Comparison of ENCODE assay signal across 18 cellular contexts in genomic region chr12:14765398-14765797, GRCh38. TPM values are rescaled to one million over a fixed set of nuclear protein-coding genes. Genes with fewer than 3 reads are reported as not detected.
DNase-seq lines count a peak whose midpoint lies in the region; ATAC-seq, FAIRE-seq and TF ChIP-seq lines count a peak whose summit lies in the region.
"Had no signal": no experiment of that assay in that cellular context is flagged by ENCODE, and none has a peak within 500 bp of the region (broad histone marks: within the 10 kb centered on the region; RNA-seq: fewer than 3 reads in every experiment).

No MANE protein-coding gene starts in this region.

- TF ChIP-seq EP300 in gastroesophageal sphincter (IDR thresholded peaks at IDR 0.05) = no peak

- peak overlapping the region; percentile 33 for H3K4me3 ChIP-seq in CD4-positive, CD25-positive, alpha-beta regulatory T cell (ENCODE audit: low read depth, low read length)
- H3K4me3 ChIP-seq in astrocyte (ENCODE audit: insufficient read depth, low read depth, low read length) (no peak overlapping the region), epithelial cell of esophagus (ENCODE audit: low read length) (no peak overlapping the region), WERI-Rb-1 (ENCODE audit: low read depth, low read length) (no peak overlapping the region), gastroesophageal sphincter (no peak overlapping the region)

- peaks cover 17% of the 10 kb centered on the region for H3K4me1 ChIP-seq in CD4-positive, CD25-positive, alpha-beta regulatory T cell (ENCODE audit: control insufficient read depth, insufficient read depth, low read length, poor library complexity, severe bottlenecking)
- H3K4me1 ChIP-seq in astrocyte (ENCODE audit: insufficient read depth, low read length) (peaks cover 8% of the 10 kb centered on the region), gastroesophageal sphincter (peaks cover 0 to 26% (median 0%) of the 10 kb centered on the region in 3 donors)

- no peak overlapping the region for H3K27ac Mint-ChIP-seq in CD4-positive, CD25-positive, alpha-beta regulatory T cell
- no peak overlapping the region for H3K27ac Mint-ChIP-seq in astrocyte (ENCODE audit: unreplicated experiment)
- H3K27ac Mint-ChIP-seq: CD8-positive, alpha-beta T cell had no signal

- H3K4me2 ChIP-seq in astrocyte (ENCODE audit: low read length) = no peak overlapping the region

- no peaks in the 10 kb centered on the region for H3K27me3 Mint-ChIP-seq in CD4-positive, CD25-positive, alpha-beta regulatory T cell
- H3K27me3 Mint-ChIP-seq in astrocyte (ENCODE audit: low read depth, unreplicated experiment) = no peaks in the 10 kb centered on the region

- H4K20me1 ChIP-seq in astrocyte (ENCODE audit: insufficient read depth, low read length) = peaks cover 13% of the 10 kb centered on the region

- H3K9ac ChIP-seq in astrocyte (ENCODE audit: low read length) = no peak overlapping the region

- H3K9me3 Mint-ChIP-seq in CD4-positive, CD25-positive, alpha-beta regulatory T cell = peaks cover 0 to 42% (median 18%) of the 10 kb centered on the region in 7 donors
- peaks cover 7% of the 10 kb centered on the region for H3K9me3 Mint-ChIP-seq in astrocyte (ENCODE audit: unreplicated experiment)

- H3K27me3 ChIP-seq in CD4-positive, CD25-positive, alpha-beta regulatory T cell (ENCODE audit: control insufficient read depth, insufficient read depth, low read length) = no peaks in the 10 kb centered on the region
- H3K27me3 ChIP-seq in astrocyte (ENCODE audit: insufficient read depth, low read length) (no peaks in the 10 kb centered on the region), WERI-Rb-1 (ENCODE audit: insufficient read depth, low read depth, severe bottlenecking) (no peaks in the 10 kb centered on the region), gastroesophageal sphincter (no peaks in the 10 kb centered on the region)

- H3K9me3 ChIP-seq in CD4-positive, CD25-positive, alpha-beta regulatory T cell (ENCODE audit: control insufficient read depth in 2 of 2, low read length in 2 of 2) = peaks cover 21 to 33% of the 10 kb centered on the region in 2 experiments
- H3K9me3 ChIP-seq in astrocyte (ENCODE audit: insufficient read depth, low read depth, low read length) (no peaks in the 10 kb centered on the region), WERI-Rb-1 (ENCODE audit: severe bottlenecking) (peaks cover 5% of the 10 kb centered on the region), gastroesophageal sphincter (peaks cover 0 to 13% (median 0%) of the 10 kb centered on the region in 3 donors)

- H3K27ac ChIP-seq in 22Rv1 = peak overlapping the region; percentile 49; the same call in 1 of the 2 replicates
- H3K27ac ChIP-seq in CD4-positive, CD25-positive, alpha-beta regulatory T cell (ENCODE audit: insufficient read depth, low read length, poor library complexity, severe bottlenecking) = no peak overlapping the region
- no peak overlapping the region for H3K27ac ChIP-seq in astrocyte (ENCODE audit: low read depth, low read length)
- no peak overlapping the region for H3K27ac ChIP-seq in WERI-Rb-1
- no peak overlapping the region for H3K27ac ChIP-seq in gastroesophageal sphincter
- H3K27ac ChIP-seq: C4-2B had no signal

- FAIRE-seq in astrocyte (lab: Jason Lieb, UNC) = peak; percentile 13
- FAIRE-seq: A204.1 had no signal

- H2AFZ ChIP-seq in astrocyte (ENCODE audit: low read depth, low read length) = no peak overlapping the region

- peak overlapping the region in 2 of 4 donors; percentile 26 to 43 for H3K4me3 Mint-ChIP-seq in CD4-positive, CD25-positive, alpha-beta regulatory T cell
- no peak overlapping the region for H3K4me3 Mint-ChIP-seq in astrocyte (ENCODE audit: unreplicated experiment)
- H3K4me3 Mint-ChIP-seq: CD8-positive, alpha-beta T cell; H9 had no signal

- H3K79me2 ChIP-seq in astrocyte (ENCODE audit: insufficient read depth, low read length) = peaks cover 15% of the 10 kb centered on the region

- no peak for ATAC-seq in CD4-positive, CD25-positive, alpha-beta regulatory T cell (ENCODE audit: low read depth in 2 of 2)
- ATAC-seq in HG03280 (IDR thresholded peaks at IDR 0.05; ENCODE audit: unreplicated experiment) (no peak), gastroesophageal sphincter (no peak)
- ATAC-seq: CD8-positive, alpha-beta T cell had no signal

- peaks cover 47% of the 10 kb centered on the region for H3K36me3 ChIP-seq in CD4-positive, CD25-positive, alpha-beta regulatory T cell (ENCODE audit: control insufficient read depth, insufficient read depth, low read length)
- H3K36me3 ChIP-seq in astrocyte (ENCODE audit: insufficient read depth, low read length) (peaks cover 3% of the 10 kb centered on the region), WERI-Rb-1 (peaks cover 13% of the 10 kb centered on the region), gastroesophageal sphincter (peaks cover 0 to 16% of the 10 kb centered on the region in 2 donors)

- WGBS in gastroesophageal sphincter (ENCODE audit: low coverage in 1 of 2), 2 donors = 87 to 92% methylated on average over 2 of the region's 2 CpGs

- no peak for TF ChIP-seq CTCF in 22Rv1 (IDR thresholded peaks at IDR 0.05)
- no peak for TF ChIP-seq CTCF in astrocyte (IDR thresholded peaks at IDR 0.05; ENCODE audit: insufficient read depth, low read depth, low read length)
- no peak for TF ChIP-seq CTCF in epithelial cell of esophagus (IDR thresholded peaks at IDR 0.05; ENCODE audit: insufficient read depth, low read depth, low read length, missing control alignments)
- TF ChIP-seq CTCF in WERI-Rb-1 (IDR thresholded peaks at IDR 0.05; ENCODE audit: low read depth, low read length) = no peak
- no peak for TF ChIP-seq CTCF in gastroesophageal sphincter (IDR thresholded peaks at IDR 0.05)

- peaks cover 49% of the 10 kb centered on the region for H3K36me3 Mint-ChIP-seq in CD4-positive, CD25-positive, alpha-beta regulatory T cell
- H3K36me3 Mint-ChIP-seq in astrocyte (ENCODE audit: low read depth, unreplicated experiment) = peaks cover 32% of the 10 kb centered on the region

- peaks cover 19 to 53% (median 33%) of the 10 kb centered on the region in 4 donors for H3K4me1 Mint-ChIP-seq in CD4-positive, CD25-positive, alpha-beta regulatory T cell
- peaks cover 8% of the 10 kb centered on the region for H3K4me1 Mint-ChIP-seq in astrocyte (ENCODE audit: low read depth, unreplicated experiment)

- DNase-seq in CD4-positive, CD25-positive, alpha-beta regulatory T cell = no peak
- DNase-seq in astrocyte (ENCODE audit: low read depth) (no peak), epithelial cell of esophagus (ENCODE audit: low read depth) (peak; percentile 31), WERI-Rb-1 (no peak)
- DNase-seq: AML-193; Calu3; CD8-positive, alpha-beta T cell; DMS79 treated with DMSO at 0.1 percent for 48 hours; GF-D8; GOT3; H9; KG1 had no signal

- no peak for TF ChIP-seq POLR2A in gastroesophageal sphincter (IDR thresholded peaks at IDR 0.05)

RNA-seq across cellular contexts. Expression of gene WBP11, which starts 37.9 kb away (rescaled TPM):
- 119 TPM for total RNA-seq in CD4-positive, CD25-positive, alpha-beta regulatory T cell
- 10 to 100 TPM; 50.7 to 61.0 (median 56.0) TPM for polyA plus RNA-seq in CD4-positive, CD25-positive, alpha-beta regulatory T cell
- total RNA-seq in astrocyte (67.1 and 72.1 TPM in 2 replicates), gastroesophageal sphincter (10 to 100 TPM; 13.5 to 24.3 (median 21.1) TPM)

RNA-seq across cellular contexts. Expression of gene C12orf60, which starts 38.1 kb away (rescaled TPM):
- total RNA-seq in CD4-positive, CD25-positive, alpha-beta regulatory T cell = 0.54 TPM
- 1 to 10 TPM; 1.4 to 2.8 (median 1.7) TPM for polyA plus RNA-seq in CD4-positive, CD25-positive, alpha-beta regulatory T cell
- 1.7 and 2.0 TPM in 2 replicates for total RNA-seq in astrocyte
- total RNA-seq in gastroesophageal sphincter = 1 to 10 TPM in 2 of 4 donors, under 1 TPM in 2; 0.40 to 1.5 (median 1.0) TPM

RNA-seq across cellular contexts. Expression of gene SMCO3, which starts 48.6 kb away (rescaled TPM):
- total RNA-seq in CD4-positive, CD25-positive, alpha-beta regulatory T cell = not detected
- polyA plus RNA-seq in CD4-positive, CD25-positive, alpha-beta regulatory T cell = under 1 TPM in 2 of 4 donors, not detected in 2; 0.08 to 0.09 TPM
- 0.57 and 0.84 TPM in 2 replicates for total RNA-seq in astrocyte
- total RNA-seq in gastroesophageal sphincter = under 1 TPM in 3 of 4 donors, not detected in 1; 0.13 to 0.57 (median 0.31) TPM
- total RNA-seq: Calu3; CD8-positive, alpha-beta T cell; H9; HT-29 had no signal
